Comparison of ENCODE assay signal across 8 cellular contexts in the genomic region with DNA sequence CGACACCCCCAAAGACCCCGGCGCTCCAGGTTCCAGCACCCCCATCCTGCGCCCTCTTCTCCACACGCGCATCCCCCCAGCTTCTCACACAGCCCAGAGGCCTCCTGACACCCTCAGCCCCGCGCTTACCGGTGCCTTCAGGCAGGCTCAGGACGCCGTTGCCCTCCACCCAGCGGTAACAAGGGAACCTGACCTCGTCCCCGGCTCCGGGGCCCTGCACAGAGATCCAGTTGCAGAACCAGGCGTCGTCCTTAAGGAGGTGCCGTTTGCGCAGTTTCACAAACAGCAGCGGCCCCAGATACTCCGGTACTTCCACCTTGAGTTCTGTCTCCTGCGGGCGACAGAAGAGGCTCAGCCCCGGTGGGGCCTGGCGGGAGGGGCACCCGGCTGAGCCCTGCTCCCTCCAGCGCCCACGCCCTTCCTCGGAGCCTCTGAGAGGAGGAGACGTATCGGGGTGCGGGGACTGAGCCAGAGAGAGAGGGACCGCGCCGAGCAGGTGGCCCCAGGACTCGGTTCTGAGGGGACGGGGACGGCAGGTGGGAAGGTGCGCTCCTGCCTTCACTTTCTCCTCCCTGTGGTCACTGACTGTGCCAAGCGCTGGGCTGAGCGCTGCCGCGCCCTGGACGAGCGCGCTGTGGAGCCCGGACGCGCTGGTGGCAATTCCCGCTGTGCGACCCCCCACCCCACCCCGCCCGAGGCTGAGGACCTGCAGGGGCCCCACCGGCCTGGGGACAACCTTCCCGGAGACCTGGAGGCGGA. TPM values are rescaled to one million over a fixed set of nuclear protein-coding genes. Genes with fewer than 3 reads are reported as not detected.
DNase-seq lines count a peak whose midpoint lies in the region; TF ChIP-seq lines count a peak whose summit lies in the region.
"Not testable (repeated sequence)": the region's sequence is repeated elsewhere in the genome, so short reads cannot be mapped to it uniquely, and the experiment has no call there.

No MANE protein-coding gene starts in this region.

- peak; percentile 4 for TF ChIP-seq CTCF in fibroblast of the aortic adventitia (IDR thresholded peaks at IDR 0.05; ENCODE audit: insufficient read depth, low read length)

- not testable (repeated sequence) for H3K36me3 Mint-ChIP-seq in activated naive CD8-positive, alpha-beta T cell

- 8% methylated on average over 21 of the region's 56 CpGs for WGBS in mesenchymal stem cell

- H3K9me3 Mint-ChIP-seq in activated naive CD8-positive, alpha-beta T cell (ENCODE audit: low read depth), result not testable (repeated sequence)

- DNase-seq in COR-L47 (lab: John Stamatoyannopoulos, UW) (peak; percentile 10), NCI-H748 (lab: John Stamatoyannopoulos, UW; ENCODE audit: unreplicated experiment) (peak; percentile 63), UCSD-AML1 (lab: John Stamatoyannopoulos, UW; ENCODE audit: unreplicated experiment) (peak; percentile 54), fibroblast of the aortic adventitia (ENCODE audit: low read depth) (peak; percentile 25)
- not testable (repeated sequence) for DNase-seq in mesenchymal stem cell
- peak; percentile 55 for DNase-seq in stimulated activated CD8-positive, alpha-beta memory T cell treated with anti-CD3 and anti-CD28 coated beads, Interleukin-4, amount 100 ng/mL, for 48 hours

- peak overlapping the region; percentile 16 for H3K4me2 ChIP-seq in mesenchymal stem cell (ENCODE audit: low read length, poor library complexity, severe bottlenecking)

- not testable (repeated sequence) for H4K8ac ChIP-seq in mesenchymal stem cell (ENCODE audit: low read length)

- H2AFZ ChIP-seq in mesenchymal stem cell (ENCODE audit: low read depth, low read length), result not testable (repeated sequence)

- peaks cover 80% of the 10 kb centered on the region for H3K27me3 ChIP-seq in HUES48 (ENCODE audit: control insufficient read depth, insufficient read depth, low read length)
- peaks cover 65 to 75% of the 10 kb centered on the region in 2 experiments for H3K27me3 ChIP-seq in mesenchymal stem cell (ENCODE audit: control insufficient read depth in 1 of 2, insufficient read depth in 1 of 2, low read length in 2 of 2)

- H3K27ac ChIP-seq in HUES48 (ENCODE audit: low read depth, low read length); mesenchymal stem cell (ENCODE audit: low read length, poor library complexity, severe bottlenecking): not testable (repeated sequence)

- not testable (repeated sequence) for H2BK120ac ChIP-seq in mesenchymal stem cell (ENCODE audit: low read depth, low read length)

- H3K23ac ChIP-seq in mesenchymal stem cell (ENCODE audit: low read length in 2 of 2), result not testable (repeated sequence)

- peak overlapping the region; percentile 44 for H3K4me3 ChIP-seq in HUES48 (ENCODE audit: low read depth, low read length)
- H3K4me3 ChIP-seq in fibroblast of the aortic adventitia (ENCODE audit: low read depth, low read length); mesenchymal stem cell (ENCODE audit: insufficient read depth in 1 of 2, low read depth in 1 of 2, low read length in 2 of 2): not testable (repeated sequence)

- not testable (repeated sequence) for H3K9ac ChIP-seq in HUES48 (ENCODE audit: low read depth, low read length); mesenchymal stem cell (ENCODE audit: low read length)

- H2BK12ac ChIP-seq in mesenchymal stem cell (ENCODE audit: low read length in 2 of 2), result not testable (repeated sequence)

- peaks cover 21% of the 10 kb centered on the region for H3K4me1 Mint-ChIP-seq in activated naive CD8-positive, alpha-beta T cell (ENCODE audit: low read depth)

- not testable (repeated sequence) for H3K36me3 ChIP-seq in HUES48 (ENCODE audit: control insufficient read depth, insufficient read depth, low read length); mesenchymal stem cell (ENCODE audit: control insufficient read depth in 1 of 2, insufficient read depth in 2 of 2, low read depth in 1 of 2, low read length in 2 of 2)

- H3K4me3 Mint-ChIP-seq in activated naive CD8-positive, alpha-beta T cell, result peak overlapping the region; percentile 49

- not testable (repeated sequence) for H2BK15ac ChIP-seq in mesenchymal stem cell (ENCODE audit: low read depth, poor library complexity, severe bottlenecking)

- H3K27me3 Mint-ChIP-seq in activated naive CD8-positive, alpha-beta T cell, result peaks cover 47% of the 10 kb centered on the region

- H3K14ac ChIP-seq in mesenchymal stem cell (ENCODE audit: low read length in 2 of 2), result not testable (repeated sequence)

- H3K9me3 ChIP-seq in HUES48 (ENCODE audit: control insufficient read depth, insufficient read depth, low read length); mesenchymal stem cell (ENCODE audit: control insufficient read depth, low read length): not testable (repeated sequence)

- H2AK5ac ChIP-seq in mesenchymal stem cell (ENCODE audit: low read length, severe bottlenecking), result not testable (repeated sequence)

- H3K4ac ChIP-seq in mesenchymal stem cell (ENCODE audit: low read depth in 1 of 2, low read length in 2 of 2), result not testable (repeated sequence)

- H3K27ac Mint-ChIP-seq in activated naive CD8-positive, alpha-beta T cell, result not testable (repeated sequence)

- peaks cover 20% of the 10 kb centered on the region for H3K4me1 ChIP-seq in HUES48 (ENCODE audit: control insufficient read depth, insufficient read depth, low read length)
- peaks cover 19% of the 10 kb centered on the region for H3K4me1 ChIP-seq in mesenchymal stem cell (ENCODE audit: control insufficient read depth, insufficient read depth, low read depth, low read length)

- not testable (repeated sequence) for H3K18ac ChIP-seq in mesenchymal stem cell (ENCODE audit: low read depth in 1 of 2, low read length in 2 of 2)

- not testable (repeated sequence) for H3K79me1 ChIP-seq in mesenchymal stem cell (replicated peaks; ENCODE audit: low read length, poor library complexity, severe bottlenecking)

- not testable (repeated sequence) for H2BK5ac ChIP-seq in mesenchymal stem cell (ENCODE audit: low read depth, low read length, poor library complexity, severe bottlenecking)

- H4K91ac ChIP-seq in mesenchymal stem cell (ENCODE audit: low read length), result not testable (repeated sequence)

RNA-seq across cellular contexts. Expression of gene ALOX15, which starts 2.0 kb away (rescaled TPM):
- total RNA-seq in fibroblast of the aortic adventitia (ENCODE audit: low replicate concordance), result 0.98 TPM in 1 of 2 replicates, not detected in the other
- polyA plus RNA-seq in mesenchymal stem cell (2013, experiment 1 of 2), result 0.01 TPM
- not detected for polyA plus RNA-seq in mesenchymal stem cell (2013, experiment 2 of 2)

RNA-seq across cellular contexts. Expression of gene SMTNL2, which starts 55.2 kb away (rescaled TPM):
- 0.16 TPM in 1 of 2 replicates, not detected in the other for total RNA-seq in fibroblast of the aortic adventitia (ENCODE audit: low replicate concordance)
- 0.12 TPM for polyA plus RNA-seq in mesenchymal stem cell (2013, experiment 1 of 2)
- polyA plus RNA-seq in mesenchymal stem cell (2013, experiment 2 of 2), result 0.18 TPM
